28 cellular contexts compared by ENCODE assay signal in genomic region chr16:86381491-86381890, GRCh38.
"Had no signal": no experiment of that assay in that cellular context is flagged by ENCODE, and none has a peak within 500 bp of the region (broad histone marks: within the 10 kb centered on the region; RNA-seq: fewer than 3 reads in every experiment).

No MANE protein-coding gene starts in this region.

- H3K27me3 Mint-ChIP-seq: activated CD4-positive, alpha-beta T cell treated with anti-CD3 and anti-CD28 coated beads, Interleukin-2, amount 10 ng/mL, durations not matched to agents 24 days and 14 days had no signal

- H3K4me1 Mint-ChIP-seq: activated CD4-positive, alpha-beta T cell treated with anti-CD3 and anti-CD28 coated beads, Interleukin-2, amount 10 ng/mL, durations not matched to agents 24 days and 14 days had no signal

- H3K9ac ChIP-seq: KMS-11 had no signal

- DNase-seq: activated CD4-positive, alpha-beta T cell treated with anti-CD3 and anti-CD28 coated beads, Interleukin-2, amount 10 ng/mL, durations not matched to agents 24 days and 14 days; activated CD4-positive, alpha-beta T cell treated with anti-CD3 and anti-CD28 coated beads, Interleukin-2, amount 50 U/mL, for 4 hours; activated CD8-positive, alpha-beta T cell treated with anti-CD3 and anti-CD28 coated beads, Interleukin-2, amount 10 ng/mL, durations not matched to agents 7 days and 5 days; activated gamma-delta T cell; activated naive CD4-positive, alpha-beta T cell treated with anti-CD3 and anti-CD28 coated beads for 36 hours; activated T-cell treated with anti-CD3 and anti-CD28 coated beads, Interleukin-2, amount 50 U/mL, for 24 hours; adrenal gland; body of pancreas; NCI-H1092 treated with DMSO at 0.1 percent for 48 hours; NCI-H1417 treated with DMSO at 0.1 percent for 48 hours; NCI-H187 treated with DMSO at 0.1 percent for 48 hours; NCI-H2081; NCI-H2171 treated with DMSO at 0.1 percent for 48 hours; NCI-H2227 treated with DMSO at 0.1 percent for 48 hours; NCI-H446; NCI-H510A treated with DMSO at 0.1 percent for 48 hours; NCI-H69; NK-92 treated with Interleukin-12 subunit alpha and Interleukin-12 subunit beta, amount 100 ng/mL, for 24 hours; PC-3; Peyer's patch; SIG-M5; T1000 had no signal

- H3K4me3 Mint-ChIP-seq: activated CD4-positive, alpha-beta T cell treated with anti-CD3 and anti-CD28 coated beads, Interleukin-2, amount 10 ng/mL, durations not matched to agents 24 days and 14 days; activated CD8-positive, alpha-beta T cell treated with anti-CD3 and anti-CD28 coated beads, Interleukin-2, amount 10 ng/mL, durations not matched to agents 7 days and 5 days; activated naive CD4-positive, alpha-beta T cell treated with anti-CD3 and anti-CD28 coated beads for 36 hours; activated T-cell treated with anti-CD3 and anti-CD28 coated beads, Interleukin-2, amount 50 U/mL, for 24 hours had no signal

- H3K27me3 ChIP-seq: body of pancreas, Peyer's patch had no signal

- H3K9me3 Mint-ChIP-seq: activated CD4-positive, alpha-beta T cell treated with anti-CD3 and anti-CD28 coated beads, Interleukin-2, amount 10 ng/mL, durations not matched to agents 24 days and 14 days; activated naive CD4-positive, alpha-beta T cell treated with anti-CD3 and anti-CD28 coated beads for 36 hours; activated T-cell treated with anti-CD3 and anti-CD28 coated beads, Interleukin-2, amount 50 U/mL, for 24 hours; activated T-helper 2 cell treated with anti-CD3 and anti-CD28 coated beads, Interferon-gamma antibody, Interleukin-2, Interleukin-4, amounts not matched to agents 10 μg/mL and 5 μg/mL and 100 μg/mL, durations not matched to agents 14 hours and 24 hours and 36 hours had no signal

- H3K4me2 ChIP-seq: KMS-11 had no signal

- H3K36me3 Mint-ChIP-seq: activated naive CD4-positive, alpha-beta T cell treated with anti-CD3 and anti-CD28 coated beads, Interleukin-2, amount 50 U/mL, for 72 hours had no signal

- H3K4me1 ChIP-seq: adrenal gland, body of pancreas, breast epithelium, Peyer's patch had no signal

- H3K4me3 ChIP-seq: adrenal gland, body of pancreas, breast epithelium, Peyer's patch had no signal

- H3K9me3 ChIP-seq: adrenal gland, body of pancreas, Peyer's patch had no signal

- ATAC-seq: activated CD8-positive, alpha-beta T cell treated with anti-CD3 and anti-CD28 coated beads, Interleukin-2, amount 10 ng/mL, durations not matched to agents 7 days and 5 days; activated naive CD4-positive, alpha-beta T cell treated with anti-CD3 and anti-CD28 coated beads, Interleukin-2, amount 50 U/mL, for 72 hours; body of pancreas; PC-3; Right ventricle myocardium inferior had no signal

- H3K36me3 ChIP-seq: adrenal gland, breast epithelium, Peyer's patch had no signal

- H3K27ac Mint-ChIP-seq: activated CD4-positive, alpha-beta T cell treated with anti-CD3 and anti-CD28 coated beads, Interleukin-2, amount 10 ng/mL, durations not matched to agents 24 days and 14 days; activated CD8-positive, alpha-beta T cell treated with anti-CD3 and anti-CD28 coated beads, Interleukin-2, amount 10 ng/mL, durations not matched to agents 7 days and 5 days; activated naive CD4-positive, alpha-beta T cell treated with anti-CD3 and anti-CD28 coated beads for 36 hours; activated naive CD4-positive, alpha-beta T cell treated with anti-CD3 and anti-CD28 coated beads, Interleukin-2, amount 50 U/mL, for 72 hours; activated T-cell treated with anti-CD3 and anti-CD28 coated beads, Interleukin-2, amount 50 U/mL, for 24 hours; activated T-helper 2 cell treated with anti-CD3 and anti-CD28 coated beads, Interferon-gamma antibody, Interleukin-2, Interleukin-4, amounts not matched to agents 10 μg/mL and 5 μg/mL and 100 μg/mL, durations not matched to agents 14 hours and 24 hours and 36 hours had no signal

- H3K27ac ChIP-seq: adrenal gland, body of pancreas, breast epithelium, KMS-11, RWPE1 had no signal
